Comparison of ENCODE assay signal across 15 cellular contexts in genomic region chr21:45511661-45512431, GRCh38. TPM values are rescaled to one million over a fixed set of nuclear protein-coding genes. Genes with fewer than 3 reads are reported as not detected.
A peak's percentile ranks its signal among the peaks of the same experiment; 100 is the strongest.
DNase-seq lines count a peak whose midpoint lies in the region; TF ChIP-seq lines count a peak whose summit lies in the region.
"Had no signal": no experiment of that assay in that cellular context is flagged by ENCODE, and none has a peak within 500 bp of the region (broad histone marks: within the 10 kb centered on the region; RNA-seq: fewer than 3 reads in every experiment).

No MANE protein-coding gene starts in this region.

- H3K9me3 ChIP-seq in PC-9 (ENCODE audit: insufficient read depth, low read depth) = no peaks in the 10 kb centered on the region
- H3K9me3 ChIP-seq: SK-N-SH, uterus had no signal

- H3K27ac ChIP-seq in PC-9 = no peak overlapping the region; the same call in 1 of the 2 replicates
- H3K27ac ChIP-seq: GM23248, HL-60, uterus had no signal

- peaks cover 32% of the 10 kb centered on the region; the same call in 1 of the 2 replicates for H3F3A ChIP-seq in PC-9 (ENCODE audit: insufficient read depth, low read depth)

- peaks cover 44% of the 10 kb centered on the region for H3K4me1 ChIP-seq in PC-9 (replicated peaks; ENCODE audit: insufficient read depth)
- H3K4me1 ChIP-seq: uterus had no signal

- H3K79me2 ChIP-seq in PC-9 (ENCODE audit: low read depth) = no peaks in the 10 kb centered on the region

- no peak for TF ChIP-seq CTCF in PC-9 (conservative IDR thresholded peaks at IDR 0.05)

- intact Hi-C loops in PC-9 (cut with micrococcal nuclease; ENCODE audit: unreplicated experiment) (loop anchor here (5.0 kb wide), 1 partner anchor 40 kb away; no protein-coding TSS in a partner anchor), cardiac septum (cut with DNase I) (no loop called here), posterior vena cava (cut with DNase I) (no loop called here)

- H3K36me3 ChIP-seq in PC-9 (ENCODE audit: low read depth) = no peaks in the 10 kb centered on the region
- H3K36me3 ChIP-seq: uterus had no signal

- in situ Hi-C loops in G401 (cut with HindIII; ENCODE audit: low sequenced_read_pairs) = no loop called here

- H3K9me2 ChIP-seq in PC-9 (ENCODE audit: insufficient read depth) = no peaks in the 10 kb centered on the region
- H3K9me2 ChIP-seq: SK-N-SH had no signal

- no TSS peak for BruUV-seq in PC-9 (replicated peaks; lab: Mats Ljungman, UMichigan)

- H4K20me1 ChIP-seq in PC-9 (ENCODE audit: insufficient read depth) = no peaks in the 10 kb centered on the region

- POLR2A ChIA-PET in PC-9 (lab: Charles Lee; ENCODE audit: unreplicated experiment) = no interaction called here

- H3K4me2 ChIP-seq in PC-9 = peak overlapping the region; percentile 65; the same call in 1 of the 2 replicates
- H3K4me2 ChIP-seq: SK-N-SH had no signal

- DNase-seq in NCI-H1417 (lab: John Stamatoyannopoulos, UW) (peak; percentile 17 to 35 (median 17)), NCI-H1417 treated with DMSO at 0.1 percent for 48 hours (lab: John Stamatoyannopoulos, UW) (no peak), PC-9 (no peak), cardiac septum (ENCODE audit: low spot score) (peak; percentile 74), posterior vena cava (ENCODE audit: low spot score) (peak; percentile 77), G401 (ENCODE audit: low spot score) (no peak), kidney glomerular epithelial cell (lab: John Stamatoyannopoulos, UW) (no peak), NCI-H510A treated with DMSO at 0.1 percent for 48 hours (lab: John Stamatoyannopoulos, UW) (no peak)
- DNase-seq: activated CD8-positive, alpha-beta T cell treated with anti-CD3 and anti-CD28 coated beads for 36 hours; GM23248; NCI-H1436 treated with DMSO at 0.1 percent for 48 hours; SK-N-SH; stimulated activated naive CD8-positive, alpha-beta T cell treated with anti-CD3 and anti-CD28 coated beads, Interleukin-15, amount 100 ng/mL, for 72 hours; uterus had no signal

- H2AFZ ChIP-seq in PC-9 = no peak overlapping the region
- H2AFZ ChIP-seq: GM23248 had no signal

- CTCF ChIA-PET in PC-9 (lab: Charles Lee) = no interaction called here

- no peak overlapping the region for H3K4me3 ChIP-seq in PC-9
- H3K4me3 ChIP-seq: GM23248, uterus had no signal

- no peaks in the 10 kb centered on the region for H3K27me3 ChIP-seq in PC-9 (ENCODE audit: insufficient read depth, low read depth)
- H3K27me3 ChIP-seq: uterus had no signal

RNA-seq across cellular contexts. Expression of gene SLC19A1, which starts 30.4 kb away (rescaled TPM):
- total RNA-seq in PC-9 (2021) (22.6 and 25.0 TPM in 2 replicates), cardiac septum (2.7 TPM), posterior vena cava (1 to 10 TPM; 4.5 to 6.5 TPM)
- total RNA-seq in G401 (2014; rRNA removed; shearing (Covaris generic)) = 15.4 and 15.9 TPM in 2 replicates

Comparison
In these comparisons a context has a peak if more than half of its experiments do, and no peak if none do; other contexts are left out.
1. DNase-seq: peak in NCI-H1417 (3 of 3), cardiac septum (single experiment) and posterior vena cava (single experiment); none in NCI-H1417 treated with DMSO at 0.1 percent for 48 hours (single experiment), PC-9 (0 of 2), G401 (single experiment), kidney glomerular epithelial cell (single experiment) and NCI-H510A treated with DMSO at 0.1 percent for 48 hours (single experiment).